ENCODE assay signal across 24 cellular contexts in genomic region chr16:63945805-63946204, GRCh38.
"Had no signal": no experiment of that assay in that cellular context is flagged by ENCODE, and none has a peak within 500 bp of the region (broad histone marks: within the 10 kb centered on the region; RNA-seq: fewer than 3 reads in every experiment).

No MANE protein-coding gene starts in this region.

- H3K9me3 ChIP-seq: adrenal gland, MG63, SJSA1 had no signal

- H3K4me3 ChIP-seq: adrenal gland, cardiac muscle cell, MG63, SJSA1 had no signal

- H3K27ac ChIP-seq: adrenal gland, cardiac muscle cell, SJSA1 had no signal

- H3K27me3 ChIP-seq: adrenal gland, cardiac muscle cell, MG63, SJSA1 had no signal

- H3K36me3 ChIP-seq: adrenal gland, cardiac muscle cell, MG63, SJSA1 had no signal

- H3K4me1 ChIP-seq: adrenal gland, SJSA1 had no signal

- DNase-seq: activated B cell treated with CpG ODN at 0.5 μM for 24 hours; activated CD4-positive, alpha-beta memory T cell treated with anti-CD3 and anti-CD28 coated beads, Interleukin-2, amount 10 ng/mL, durations not matched to agents 7 days and 5 days; activated CD4-positive, alpha-beta T cell treated with anti-CD3 and anti-CD28 coated beads, Interleukin-2, amount 10 ng/mL, durations not matched to agents 7 days and 5 days; activated gamma-delta T cell treated with Interleukin-2 at 50 U/mL for 16 hours; activated naive CD4-positive, alpha-beta T cell treated with anti-CD3 and anti-CD28 coated beads, Interleukin-2, amount 10 ng/mL, durations not matched to agents 7 days and 5 days; activated naive CD8-positive, alpha-beta T cell treated with anti-CD3 and anti-CD28 coated beads for 36 hours; activated T-cell treated with anti-CD3 and anti-CD28 coated beads for 4 hours; activated T-cell treated with anti-CD3 and anti-CD28 coated beads, Interleukin-2, amount 50 U/mL, for 48 hours; adrenal gland; anterior cingulate cortex; MG63; MV-4-11; NCI-H1092 treated with DMSO at 0.1 percent for 48 hours; NCI-H1436; NCI-H1694 treated with DMSO at 0.1 percent for 48 hours; NCI-H2029 treated with DMSO at 0.1 percent for 48 hours; NCI-H446; NCI-H524; PC-3; SHP77; T-helper 17 cell; T-helper 9 cell had no signal
